In genomic region chr6:129368970-129369369, GRCh38 we compare ENCODE assay signal across 21 cellular contexts.
DNase-seq lines count a peak whose midpoint lies in the region; ATAC-seq and TF ChIP-seq lines count a peak whose summit lies in the region.
"Had no signal": no experiment of that assay in that cellular context is flagged by ENCODE, and none has a peak within 500 bp of the region (broad histone marks: within the 10 kb centered on the region; RNA-seq: fewer than 3 reads in every experiment).

No MANE protein-coding gene starts in this region.

- H3K4me3 ChIP-seq in cardiac muscle cell (no peak overlapping the region), left ventricle myocardium inferior (no peak overlapping the region)
- H3K4me3 ChIP-seq: Peyer's patch had no signal

- DNase-seq in cardiac muscle cell (ENCODE audit: low read depth in 1 of 2, low spot score in 1 of 2) = peak in 1 of 2 donors; percentile 12
- no peak for DNase-seq in Right ventricle myocardium inferior (ENCODE audit: missing footprints)
- DNase-seq in left ventricle myocardium inferior = no peak
- DNase-seq in stimulated activated naive CD8-positive, alpha-beta T cell treated with anti-CD3 and anti-CD28 coated beads, Interleukin-15, Interleukin-2, amounts not matched to agents 100 U/mL and 50 U/mL, for 24 hours = no peak
- no peak for DNase-seq in stimulated activated naive CD4-positive, alpha-beta T cell (lab: John Stamatoyannopoulos, UW)
- DNase-seq: CD4-positive, CD25-positive, alpha-beta regulatory T cell; EL; HFFc6; NCI-H1436 treated with DMSO at 0.1 percent for 48 hours; NCI-H2029 treated with DMSO at 0.1 percent for 48 hours; NCI-H2171 treated with DMSO at 0.1 percent for 48 hours; NCI-H510A treated with DMSO at 0.1 percent for 48 hours; NCI-H82; Peyer's patch; SHP77 treated with DMSO at 0.1 percent for 48 hours had no signal

- no peaks in the 10 kb centered on the region for H3K36me3 ChIP-seq in cardiac muscle cell
- peaks cover 35% of the 10 kb centered on the region for H3K36me3 ChIP-seq in left ventricle myocardium inferior
- H3K36me3 ChIP-seq: Peyer's patch had no signal

- no peaks in the 10 kb centered on the region for H3K27me3 Mint-ChIP-seq in activated T-helper 17 cell treated with anti-CD3 and anti-CD28 coated beads, Interleukin-2, amount 50 U/mL, for 72 hours

- intact Hi-C loops in Right ventricle myocardium inferior (cut with DNase I) (no loop called here), left ventricle myocardium inferior (cut with micrococcal nuclease) (no loop called here)

- TF ChIP-seq CTCF in cardiac muscle cell (IDR thresholded peaks at IDR 0.05; ENCODE audit: low read depth, low read length) (no peak), left ventricle myocardium inferior (IDR thresholded peaks at IDR 0.05; ENCODE audit: borderline replicate concordance) (no peak)

- peak overlapping the region; percentile 10 for H3K27ac ChIP-seq in cardiac muscle cell
- peak overlapping the region; percentile 74 for H3K27ac ChIP-seq in left ventricle myocardium inferior (replicated peaks)
- H3K27ac ChIP-seq: KMS-11, Peyer's patch had no signal

- peaks cover 10% of the 10 kb centered on the region for H3K4me1 ChIP-seq in cardiac muscle cell (ENCODE audit: low read depth)
- peaks cover 32% of the 10 kb centered on the region for H3K4me1 ChIP-seq in left ventricle myocardium inferior
- H3K4me1 ChIP-seq: Peyer's patch had no signal

- H3K27me3 ChIP-seq in cardiac muscle cell (no peaks in the 10 kb centered on the region), left ventricle myocardium inferior (ENCODE audit: low read depth) (no peaks in the 10 kb centered on the region)
- H3K27me3 ChIP-seq: Peyer's patch had no signal

- H3K9me3 ChIP-seq in cardiac muscle cell (ENCODE audit: low read depth) (no peaks in the 10 kb centered on the region), left ventricle myocardium inferior (replicated peaks) (no peaks in the 10 kb centered on the region)
- H3K9me3 ChIP-seq: Peyer's patch had no signal

- peak overlapping the region; percentile 58 for H3K4me3 Mint-ChIP-seq in activated T-helper 17 cell treated with anti-CD3 and anti-CD28 coated beads, Interleukin-2, amount 50 U/mL, for 72 hours
- H3K4me3 Mint-ChIP-seq: B cell; CD4-positive, CD25-positive, alpha-beta regulatory T cell; HFFc6 had no signal

- no peaks in the 10 kb centered on the region for H3K36me3 Mint-ChIP-seq in activated T-helper 17 cell treated with anti-CD3 and anti-CD28 coated beads, Interleukin-2, amount 50 U/mL, for 72 hours (ENCODE audit: low read depth)
- H3K36me3 Mint-ChIP-seq: CD4-positive, CD25-positive, alpha-beta regulatory T cell had no signal

- H3K4me1 Mint-ChIP-seq in activated T-helper 17 cell treated with anti-CD3 and anti-CD28 coated beads, Interleukin-2, amount 50 U/mL, for 72 hours = peaks cover 11% of the 10 kb centered on the region
- H3K4me1 Mint-ChIP-seq: B cell had no signal

- peak overlapping the region; percentile 26 for H3K27ac Mint-ChIP-seq in activated T-helper 17 cell treated with anti-CD3 and anti-CD28 coated beads, Interleukin-2, amount 50 U/mL, for 72 hours
- H3K27ac Mint-ChIP-seq: B cell, HFFc6 had no signal

- no peaks in the 10 kb centered on the region for H3K9me3 Mint-ChIP-seq in activated T-helper 17 cell treated with anti-CD3 and anti-CD28 coated beads, Interleukin-2, amount 50 U/mL, for 72 hours
- H3K9me3 Mint-ChIP-seq: CD4-positive, CD25-positive, alpha-beta regulatory T cell; HFFc6 had no signal

- ATAC-seq in Right ventricle myocardium inferior (no peak), GM21576 (IDR thresholded peaks at IDR 0.05; ENCODE audit: unreplicated experiment) (no peak), HG02938 (IDR thresholded peaks at IDR 0.05; ENCODE audit: unreplicated experiment) (no peak)
- peak; percentile 76 for ATAC-seq in activated T-helper 17 cell treated with anti-CD3 and anti-CD28 coated beads, Interleukin-2, amount 50 U/mL, for 72 hours (replicated peaks)
- ATAC-seq in stimulated activated naive CD8-positive, alpha-beta T cell treated with anti-CD3 and anti-CD28 coated beads, Interleukin-15, Interleukin-2, amounts not matched to agents 100 U/mL and 50 U/mL, for 24 hours = peak; percentile 60
- ATAC-seq: HepG2 had no signal

Comparison
In these comparisons a context has a peak if more than half of its experiments do, and no peak if none do; other contexts are left out.
1. ATAC-seq: peak in activated T-helper 17 cell treated with anti-CD3 and anti-CD28 coated beads, Interleukin-2, amount 50 U/mL, for 72 hours (single experiment) and stimulated activated naive CD8-positive, alpha-beta T cell treated with anti-CD3 and anti-CD28 coated beads, Interleukin-15, Interleukin-2, amounts not matched to agents 100 U/mL and 50 U/mL, for 24 hours (single experiment); none in Right ventricle myocardium inferior (single experiment), GM21576 (single experiment) and HG02938 (single experiment).